Comparison of ENCODE assay signal across 1 cellular context in the genomic region with DNA sequence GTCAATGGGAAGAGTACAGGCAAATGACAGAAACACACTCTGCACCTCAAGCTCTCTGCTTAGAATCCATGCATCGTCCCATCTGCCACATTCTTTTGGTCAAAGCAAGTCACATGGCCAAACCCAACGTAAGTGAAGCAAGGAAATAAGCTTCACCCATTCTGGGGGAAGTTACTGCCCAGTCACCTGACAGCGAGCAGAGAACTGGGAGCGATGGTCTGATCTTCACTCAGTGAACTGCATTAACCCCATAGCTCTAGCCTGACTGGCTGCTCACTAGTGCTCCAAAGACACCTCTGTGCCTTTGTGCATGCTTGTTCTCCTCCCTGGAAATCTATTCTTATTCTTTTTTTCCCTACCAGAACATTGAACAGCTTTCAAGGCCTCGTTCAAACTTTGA.
TF ChIP-seq lines count a peak whose summit lies in the region.

No MANE protein-coding gene starts in this region.

TF ChIP-seq in GM12878, 131 proteins besides CTCF, POLR2A, EP300 and RAD21 (continued from another document):
- TF ChIP-seq, protein P1, sequence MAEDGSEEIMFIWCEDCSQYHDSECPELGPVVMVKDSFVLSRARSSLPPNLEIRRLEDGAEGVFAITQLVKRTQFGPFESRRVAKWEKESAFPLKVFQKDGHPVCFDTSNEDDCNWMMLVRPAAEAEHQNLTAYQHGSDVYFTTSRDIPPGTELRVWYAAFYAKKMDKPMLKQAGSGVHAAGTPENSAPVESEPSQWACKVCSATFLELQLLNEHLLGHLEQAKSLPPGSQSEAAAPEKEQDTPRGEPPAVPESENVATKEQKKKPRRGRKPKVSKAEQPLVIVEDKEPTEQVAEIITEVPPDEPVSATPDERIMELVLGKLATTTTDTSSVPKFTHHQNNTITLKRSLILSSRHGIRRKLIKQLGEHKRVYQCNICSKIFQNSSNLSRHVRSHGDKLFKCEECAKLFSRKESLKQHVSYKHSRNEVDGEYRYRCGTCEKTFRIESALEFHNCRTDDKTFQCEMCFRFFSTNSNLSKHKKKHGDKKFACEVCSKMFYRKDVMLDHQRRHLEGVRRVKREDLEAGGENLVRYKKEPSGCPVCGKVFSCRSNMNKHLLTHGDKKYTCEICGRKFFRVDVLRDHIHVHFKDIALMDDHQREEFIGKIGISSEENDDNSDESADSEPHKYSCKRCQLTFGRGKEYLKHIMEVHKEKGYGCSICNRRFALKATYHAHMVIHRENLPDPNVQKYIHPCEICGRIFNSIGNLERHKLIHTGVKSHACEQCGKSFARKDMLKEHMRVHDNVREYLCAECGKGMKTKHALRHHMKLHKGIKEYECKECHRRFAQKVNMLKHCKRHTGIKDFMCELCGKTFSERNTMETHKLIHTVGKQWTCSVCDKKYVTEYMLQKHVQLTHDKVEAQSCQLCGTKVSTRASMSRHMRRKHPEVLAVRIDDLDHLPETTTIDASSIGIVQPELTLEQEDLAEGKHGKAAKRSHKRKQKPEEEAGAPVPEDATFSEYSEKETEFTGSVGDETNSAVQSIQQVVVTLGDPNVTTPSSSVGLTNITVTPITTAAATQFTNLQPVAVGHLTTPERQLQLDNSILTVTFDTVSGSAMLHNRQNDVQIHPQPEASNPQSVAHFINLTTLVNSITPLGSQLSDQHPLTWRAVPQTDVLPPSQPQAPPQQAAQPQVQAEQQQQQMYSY (CRISPR knock-in tag; IDR thresholded peaks at IDR 0.05) = no peak
- TF ChIP-seq, protein P2, sequence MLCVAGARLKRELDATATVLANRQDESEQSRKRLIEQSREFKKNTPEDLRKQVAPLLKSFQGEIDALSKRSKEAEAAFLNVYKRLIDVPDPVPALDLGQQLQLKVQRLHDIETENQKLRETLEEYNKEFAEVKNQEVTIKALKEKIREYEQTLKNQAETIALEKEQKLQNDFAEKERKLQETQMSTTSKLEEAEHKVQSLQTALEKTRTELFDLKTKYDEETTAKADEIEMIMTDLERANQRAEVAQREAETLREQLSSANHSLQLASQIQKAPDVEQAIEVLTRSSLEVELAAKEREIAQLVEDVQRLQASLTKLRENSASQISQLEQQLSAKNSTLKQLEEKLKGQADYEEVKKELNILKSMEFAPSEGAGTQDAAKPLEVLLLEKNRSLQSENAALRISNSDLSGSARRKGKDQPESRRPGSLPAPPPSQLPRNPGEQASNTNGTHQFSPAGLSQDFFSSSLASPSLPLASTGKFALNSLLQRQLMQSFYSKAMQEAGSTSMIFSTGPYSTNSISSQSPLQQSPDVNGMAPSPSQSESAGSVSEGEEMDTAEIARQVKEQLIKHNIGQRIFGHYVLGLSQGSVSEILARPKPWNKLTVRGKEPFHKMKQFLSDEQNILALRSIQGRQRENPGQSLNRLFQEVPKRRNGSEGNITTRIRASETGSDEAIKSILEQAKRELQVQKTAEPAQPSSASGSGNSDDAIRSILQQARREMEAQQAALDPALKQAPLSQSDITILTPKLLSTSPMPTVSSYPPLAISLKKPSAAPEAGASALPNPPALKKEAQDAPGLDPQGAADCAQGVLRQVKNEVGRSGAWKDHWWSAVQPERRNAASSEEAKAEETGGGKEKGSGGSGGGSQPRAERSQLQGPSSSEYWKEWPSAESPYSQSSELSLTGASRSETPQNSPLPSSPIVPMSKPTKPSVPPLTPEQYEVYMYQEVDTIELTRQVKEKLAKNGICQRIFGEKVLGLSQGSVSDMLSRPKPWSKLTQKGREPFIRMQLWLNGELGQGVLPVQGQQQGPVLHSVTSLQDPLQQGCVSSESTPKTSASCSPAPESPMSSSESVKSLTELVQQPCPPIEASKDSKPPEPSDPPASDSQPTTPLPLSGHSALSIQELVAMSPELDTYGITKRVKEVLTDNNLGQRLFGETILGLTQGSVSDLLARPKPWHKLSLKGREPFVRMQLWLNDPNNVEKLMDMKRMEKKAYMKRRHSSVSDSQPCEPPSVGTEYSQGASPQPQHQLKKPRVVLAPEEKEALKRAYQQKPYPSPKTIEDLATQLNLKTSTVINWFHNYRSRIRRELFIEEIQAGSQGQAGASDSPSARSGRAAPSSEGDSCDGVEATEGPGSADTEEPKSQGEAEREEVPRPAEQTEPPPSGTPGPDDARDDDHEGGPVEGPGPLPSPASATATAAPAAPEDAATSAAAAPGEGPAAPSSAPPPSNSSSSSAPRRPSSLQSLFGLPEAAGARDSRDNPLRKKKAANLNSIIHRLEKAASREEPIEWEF (IDR thresholded peaks at IDR 0.05; ENCODE audit: insufficient replicate concordance, low read depth, low read length) = no peak
- TF ChIP-seq, protein P3, sequence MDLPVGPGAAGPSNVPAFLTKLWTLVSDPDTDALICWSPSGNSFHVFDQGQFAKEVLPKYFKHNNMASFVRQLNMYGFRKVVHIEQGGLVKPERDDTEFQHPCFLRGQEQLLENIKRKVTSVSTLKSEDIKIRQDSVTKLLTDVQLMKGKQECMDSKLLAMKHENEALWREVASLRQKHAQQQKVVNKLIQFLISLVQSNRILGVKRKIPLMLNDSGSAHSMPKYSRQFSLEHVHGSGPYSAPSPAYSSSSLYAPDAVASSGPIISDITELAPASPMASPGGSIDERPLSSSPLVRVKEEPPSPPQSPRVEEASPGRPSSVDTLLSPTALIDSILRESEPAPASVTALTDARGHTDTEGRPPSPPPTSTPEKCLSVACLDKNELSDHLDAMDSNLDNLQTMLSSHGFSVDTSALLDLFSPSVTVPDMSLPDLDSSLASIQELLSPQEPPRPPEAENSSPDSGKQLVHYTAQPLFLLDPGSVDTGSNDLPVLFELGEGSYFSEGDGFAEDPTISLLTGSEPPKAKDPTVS (IDR thresholded peaks at IDR 0.05; ENCODE audit: low read depth, low read length) = no peak
- TF ChIP-seq, protein P4, sequence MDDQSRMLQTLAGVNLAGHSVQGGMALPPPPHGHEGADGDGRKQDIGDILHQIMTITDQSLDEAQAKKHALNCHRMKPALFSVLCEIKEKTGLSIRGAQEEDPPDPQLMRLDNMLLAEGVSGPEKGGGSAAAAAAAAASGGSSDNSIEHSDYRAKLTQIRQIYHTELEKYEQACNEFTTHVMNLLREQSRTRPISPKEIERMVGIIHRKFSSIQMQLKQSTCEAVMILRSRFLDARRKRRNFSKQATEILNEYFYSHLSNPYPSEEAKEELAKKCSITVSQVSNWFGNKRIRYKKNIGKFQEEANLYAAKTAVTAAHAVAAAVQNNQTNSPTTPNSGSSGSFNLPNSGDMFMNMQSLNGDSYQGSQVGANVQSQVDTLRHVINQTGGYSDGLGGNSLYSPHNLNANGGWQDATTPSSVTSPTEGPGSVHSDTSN (IDR thresholded peaks at IDR 0.05; ENCODE audit: insufficient replicate concordance, low read depth, low read length) = no peak
- TF ChIP-seq KAT2A (conservative IDR thresholded peaks at IDR 0.05; ENCODE audit: control insufficient read depth, low read depth, low read length) (no peak), MTA2 (IDR thresholded peaks at IDR 0.05; ENCODE audit: low read depth) (no peak), ZNF24 (IDR thresholded peaks at IDR 0.05) (no peak), POLR2AphosphoS5 (IDR thresholded peaks at IDR 0.05; ENCODE audit: low read length) (no peak), MXI1 (IDR thresholded peaks at IDR 0.05; ENCODE audit: low read depth, low read length) (no peak), FOS (IDR thresholded peaks at IDR 0.05; ENCODE audit: borderline replicate concordance, extremely low read depth, insufficient read length) (no peak), DPF2 (IDR thresholded peaks at IDR 0.05) (no peak)
